In the genomic region with DNA sequence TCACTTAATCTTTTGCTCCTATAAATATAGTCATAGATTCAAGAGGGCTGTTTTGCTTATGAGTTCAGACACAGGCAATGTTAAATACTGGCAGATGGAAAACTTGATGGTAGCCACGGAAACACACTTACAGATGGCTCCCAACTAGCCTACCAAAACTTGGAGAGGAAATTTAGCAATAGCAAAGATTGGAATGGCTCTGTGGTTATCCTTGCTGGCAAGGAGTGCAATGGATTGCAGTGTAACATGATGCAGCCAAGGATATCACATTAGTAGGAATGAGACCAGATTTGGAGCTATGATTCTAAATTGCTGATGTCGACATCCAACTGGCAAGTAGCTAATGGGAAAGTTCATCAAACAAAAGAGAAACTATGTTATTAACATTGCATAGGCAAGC, we compare ENCODE assay signal across 26 cellular contexts.
DNase-seq lines count a peak whose midpoint lies in the region; ATAC-seq and TF ChIP-seq lines count a peak whose summit lies in the region.
"Had no signal": no experiment of that assay in that cellular context is flagged by ENCODE, and none has a peak within 500 bp of the region (broad histone marks: within the 10 kb centered on the region; RNA-seq: fewer than 3 reads in every experiment).

No MANE protein-coding gene starts in this region.

- no peak for TF ChIP-seq POLR2A in body of pancreas (IDR thresholded peaks at IDR 0.05)
- TF ChIP-seq POLR2A in gastroesophageal sphincter (IDR thresholded peaks at IDR 0.05), result no peak

- H3K36me3 ChIP-seq in left ventricle myocardium inferior (no peaks in the 10 kb centered on the region), body of pancreas (replicated peaks in 1 of 2; ENCODE audit: insufficient read depth in 1 of 2, low read depth in 2 of 2) (no peaks in the 10 kb centered on the region), gastroesophageal sphincter (no peaks in the 10 kb centered on the region)
- H3K36me3 ChIP-seq: prostate gland, tibial artery, WERI-Rb-1 had no signal

- H3K27ac ChIP-seq in left ventricle myocardium inferior (replicated peaks), result no peak overlapping the region
- no peak overlapping the region for H3K27ac ChIP-seq in body of pancreas
- H3K27ac ChIP-seq in gastroesophageal sphincter, result no peak overlapping the region
- no peak overlapping the region for H3K27ac ChIP-seq in caudate nucleus (ENCODE audit: low read depth, low read length)
- H3K27ac ChIP-seq: PC-9, prostate gland, tibial artery, WERI-Rb-1 had no signal

- intact Hi-C loops in Right ventricle myocardium inferior (cut with DNase I) (no loop called here), left ventricle myocardium inferior (cut with micrococcal nuclease) (no loop called here), body of pancreas (cut with DNase I) (no loop called here)

- DNase-seq in Right ventricle myocardium inferior (ENCODE audit: missing footprints) (no peak), left ventricle myocardium inferior (no peak), body of pancreas (peak in 1 of 4 donors; percentile 3), stromal cell of bone marrow (ENCODE audit: low read depth) (peak; percentile 54), caudate nucleus (lab: John Stamatoyannopoulos, UW) (no peak)
- no peak for DNase-seq in activated CD4-positive, alpha-beta T cell treated with anti-CD3 and anti-CD28 coated beads, Interleukin-2, amount 50 U/mL, for 48 hours
- DNase-seq in activated CD8-positive, alpha-beta memory T cell treated with anti-CD3 and anti-CD28 coated beads, Interleukin-2, amount 50 U/mL, for 48 hours, result no peak
- DNase-seq: activated CD4-positive, alpha-beta T cell treated with anti-CD3 and anti-CD28 coated beads for 48 hours; activated naive CD4-positive, alpha-beta T cell treated with anti-CD3 and anti-CD28 coated beads, Interleukin-2, amount 10 ng/mL, durations not matched to agents 7 days and 5 days; activated T-cell treated with anti-CD3 and anti-CD28 coated beads, Interleukin-2, amount 50 U/mL, for 72 hours; anterior cingulate cortex; CD8-positive, alpha-beta T cell; effector memory CD4-positive, alpha-beta T cell; naive thymus-derived CD8-positive, alpha-beta T cell; NCI-H146; NCI-H2171 treated with DMSO at 0.1 percent for 48 hours; NCI-H524 treated with DMSO at 0.1 percent for 48 hours; nucleus accumbens; PC-9; SHP77 treated with DMSO at 0.1 percent for 48 hours; SW 1271; T1000; WERI-Rb-1 had no signal

- H3K9me3 ChIP-seq in left ventricle myocardium inferior (replicated peaks), result no peaks in the 10 kb centered on the region
- no peaks in the 10 kb centered on the region for H3K9me3 ChIP-seq in body of pancreas
- no peaks in the 10 kb centered on the region for H3K9me3 ChIP-seq in gastroesophageal sphincter
- H3K9me3 ChIP-seq: prostate gland, tibial artery had no signal

- 36 to 62% methylated on average over 2 of the region's 2 CpGs for WGBS in body of pancreas, 2 donors
- WGBS in gastroesophageal sphincter (ENCODE audit: low coverage in 1 of 2), 2 donors, result 29 to 62% methylated on average over 1 to 2 of the region's 2 CpGs

- no peak for TF ChIP-seq EP300 in gastroesophageal sphincter (IDR thresholded peaks at IDR 0.05)

- TF ChIP-seq CTCF in left ventricle myocardium inferior (IDR thresholded peaks at IDR 0.05; ENCODE audit: borderline replicate concordance) (no peak), body of pancreas (IDR thresholded peaks at IDR 0.05) (no peak), gastroesophageal sphincter (IDR thresholded peaks at IDR 0.05) (no peak)

- H3K27me3 ChIP-seq in left ventricle myocardium inferior (ENCODE audit: low read depth), result no peaks in the 10 kb centered on the region
- no peaks in the 10 kb centered on the region for H3K27me3 ChIP-seq in body of pancreas
- no peaks in the 10 kb centered on the region for H3K27me3 ChIP-seq in gastroesophageal sphincter
- H3K27me3 ChIP-seq: tibial artery had no signal

- peak; percentile 79 for ATAC-seq in Right ventricle myocardium inferior
- peak; percentile 27 for ATAC-seq in body of pancreas
- ATAC-seq in gastroesophageal sphincter, result peak; percentile 68
- ATAC-seq: activated T-cell treated with anti-CD3 and anti-CD28 coated beads, Interleukin-2, amount 50 U/mL, for 72 hours; CD8-positive, alpha-beta T cell; naive thymus-derived CD8-positive, alpha-beta T cell had no signal

- no peak overlapping the region for H3K4me3 ChIP-seq in left ventricle myocardium inferior
- no peak overlapping the region for H3K4me3 ChIP-seq in body of pancreas
- no peak overlapping the region for H3K4me3 ChIP-seq in gastroesophageal sphincter
- H3K4me3 ChIP-seq: PC-9, prostate gland, tibial artery had no signal

- H3K4me1 ChIP-seq in left ventricle myocardium inferior (no peaks in the 10 kb centered on the region), body of pancreas (no peaks in the 10 kb centered on the region), gastroesophageal sphincter (no peaks in the 10 kb centered on the region)
- H3K4me1 ChIP-seq: prostate gland, tibial artery had no signal

Comparison
In these comparisons a context has a peak if more than half of its experiments do, and no peak if none do; other contexts are left out.
1. ATAC-seq: peak in every context shown above with its lines; median percentile 79 in Right ventricle myocardium inferior; 68 in gastroesophageal sphincter; 27 in body of pancreas.